In the genomic region with DNA sequence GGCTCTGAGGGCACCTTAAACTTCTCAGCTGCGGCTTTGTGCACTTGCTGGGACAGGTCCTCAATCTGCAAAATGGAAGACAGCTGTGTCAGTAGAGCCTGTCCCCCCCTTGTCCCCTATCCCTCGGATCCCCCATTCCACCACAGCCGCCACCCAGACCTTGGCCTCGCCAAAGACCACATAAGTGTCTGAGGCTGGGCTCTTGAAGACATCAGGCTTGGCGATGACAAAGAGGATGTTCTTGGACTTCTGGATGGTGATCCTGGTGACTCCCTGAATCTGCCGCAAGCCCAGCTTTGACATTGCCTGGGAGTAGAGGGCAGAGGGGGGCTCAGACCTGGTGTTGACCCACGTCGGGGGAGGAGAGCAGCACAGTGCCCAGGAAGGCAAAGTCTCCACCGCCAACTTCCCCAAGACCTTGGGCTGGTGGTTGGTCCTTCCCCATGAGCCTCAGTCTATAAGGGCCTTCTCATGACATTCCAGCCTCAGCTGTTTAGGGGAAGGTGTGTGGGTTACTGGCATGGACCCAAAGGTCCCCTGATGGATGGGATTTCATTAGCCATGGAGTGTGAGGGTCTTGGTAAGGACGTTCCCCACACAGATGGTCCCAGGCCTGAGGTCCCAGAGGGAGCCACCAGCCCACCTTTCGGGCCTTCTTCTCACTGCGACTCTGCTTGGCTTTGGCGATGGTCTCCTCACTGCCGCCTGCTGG, we compare ENCODE assay signal across 1 cellular context.
TF ChIP-seq lines count a peak whose summit lies in the region.

No MANE protein-coding gene starts in this region.

TF ChIP-seq in IMR-90, 13 proteins besides CTCF, POLR2A, EP300 and RAD21:
- no peak for TF ChIP-seq FOS (IDR thresholded peaks at IDR 0.05; ENCODE audit: low read depth, low read length)
- no peak for TF ChIP-seq BHLHE40 (IDR thresholded peaks at IDR 0.05; ENCODE audit: low read depth, low read length)
- TF ChIP-seq CHD1 (IDR thresholded peaks at IDR 0.05; ENCODE audit: low read depth, low read length), result no peak
- no peak for TF ChIP-seq MXI1 (IDR thresholded peaks at IDR 0.05; ENCODE audit: borderline replicate concordance, low read depth, low read length)
- no peak for TF ChIP-seq SMC3 (IDR thresholded peaks at IDR 0.05; ENCODE audit: low read depth, low read length)
- no peak for TF ChIP-seq CEBPB (IDR thresholded peaks at IDR 0.05; ENCODE audit: low read depth, low read length)
- TF ChIP-seq RCOR1 (IDR thresholded peaks at IDR 0.05; ENCODE audit: insufficient replicate concordance, low read length), result no peak
- TF ChIP-seq MAFK (IDR thresholded peaks at IDR 0.05; ENCODE audit: low read depth, low read length), result no peak
- TF ChIP-seq, protein P1, sequence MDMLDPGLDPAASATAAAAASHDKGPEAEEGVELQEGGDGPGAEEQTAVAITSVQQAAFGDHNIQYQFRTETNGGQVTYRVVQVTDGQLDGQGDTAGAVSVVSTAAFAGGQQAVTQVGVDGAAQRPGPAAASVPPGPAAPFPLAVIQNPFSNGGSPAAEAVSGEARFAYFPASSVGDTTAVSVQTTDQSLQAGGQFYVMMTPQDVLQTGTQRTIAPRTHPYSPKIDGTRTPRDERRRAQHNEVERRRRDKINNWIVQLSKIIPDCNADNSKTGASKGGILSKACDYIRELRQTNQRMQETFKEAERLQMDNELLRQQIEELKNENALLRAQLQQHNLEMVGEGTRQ (IDR thresholded peaks at IDR 0.05; ENCODE audit: low read depth, low read length), result no peak
- no peak for TF ChIP-seq RFX5 (IDR thresholded peaks at IDR 0.05; ENCODE audit: low read depth, low read length)
- TF ChIP-seq, protein P2, sequence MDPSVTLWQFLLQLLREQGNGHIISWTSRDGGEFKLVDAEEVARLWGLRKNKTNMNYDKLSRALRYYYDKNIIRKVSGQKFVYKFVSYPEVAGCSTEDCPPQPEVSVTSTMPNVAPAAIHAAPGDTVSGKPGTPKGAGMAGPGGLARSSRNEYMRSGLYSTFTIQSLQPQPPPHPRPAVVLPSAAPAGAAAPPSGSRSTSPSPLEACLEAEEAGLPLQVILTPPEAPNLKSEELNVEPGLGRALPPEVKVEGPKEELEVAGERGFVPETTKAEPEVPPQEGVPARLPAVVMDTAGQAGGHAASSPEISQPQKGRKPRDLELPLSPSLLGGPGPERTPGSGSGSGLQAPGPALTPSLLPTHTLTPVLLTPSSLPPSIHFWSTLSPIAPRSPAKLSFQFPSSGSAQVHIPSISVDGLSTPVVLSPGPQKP (IDR thresholded peaks at IDR 0.05; ENCODE audit: borderline replicate concordance, low read depth, low read length), result no peak
- TF ChIP-seq MAZ (IDR thresholded peaks at IDR 0.05; ENCODE audit: borderline replicate concordance, low read depth, low read length), result no peak
- TF ChIP-seq NFE2L2 (IDR thresholded peaks at IDR 0.05; ENCODE audit: low read depth, low read length), result no peak
